8 cellular contexts compared by ENCODE assay signal in the genomic region with DNA sequence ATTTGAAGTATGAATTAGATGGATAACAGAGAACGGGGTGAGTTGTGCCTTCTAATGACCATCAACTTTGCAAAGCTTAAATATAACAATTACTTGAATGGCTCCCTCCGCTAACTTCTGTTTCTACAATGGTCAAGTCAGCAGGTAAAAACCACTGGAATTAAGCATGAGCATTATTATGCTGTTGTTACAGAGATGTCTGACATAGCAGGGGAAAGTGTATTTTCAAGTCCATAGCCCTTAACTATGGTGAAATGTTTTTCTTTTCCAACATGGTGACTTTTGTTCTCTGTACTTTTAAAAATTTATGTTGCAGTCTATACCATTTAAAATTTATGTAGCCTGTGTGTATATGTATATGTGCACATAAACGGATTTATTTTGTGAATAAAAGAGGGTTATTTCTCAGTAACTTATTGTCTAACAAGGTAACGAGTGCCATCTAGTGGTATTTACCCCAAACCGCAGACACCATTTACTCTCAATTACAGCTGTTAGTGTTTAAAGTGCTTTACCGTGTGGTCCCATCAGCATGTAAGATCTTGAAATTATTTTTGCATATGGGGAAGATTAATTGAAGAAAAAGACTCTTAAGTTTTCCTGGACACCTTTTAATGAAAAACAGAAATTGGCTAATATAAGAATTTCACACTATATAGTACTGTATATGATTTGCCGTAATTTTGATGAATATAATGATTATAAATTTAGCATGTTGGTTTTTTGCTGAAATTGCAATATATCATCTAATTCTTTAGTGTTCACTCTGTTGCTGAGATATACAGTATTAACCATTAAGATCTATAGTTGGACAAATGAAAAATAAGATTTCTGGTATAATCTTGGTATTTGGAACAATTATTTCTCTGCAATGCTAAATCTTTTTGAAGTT.
DNase-seq lines count a peak whose midpoint lies in the region; ATAC-seq, FAIRE-seq and TF ChIP-seq lines count a peak whose summit lies in the region.

No MANE protein-coding gene starts in this region.

- peaks cover 1% of the 10 kb centered on the region for H3K9me3 Mint-ChIP-seq in activated naive CD8-positive, alpha-beta T cell treated with anti-CD3 and anti-CD28 coated beads, Interleukin-2, amount 10 ng/mL, durations not matched to agents 7 days and 5 days
- H3K9me3 Mint-ChIP-seq in activated naive CD8-positive, alpha-beta T cell treated with anti-CD3 and anti-CD28 coated beads for 36 hours = no peaks in the 10 kb centered on the region
- no peaks in the 10 kb centered on the region for H3K9me3 Mint-ChIP-seq in activated naive CD8-positive, alpha-beta T cell treated with anti-CD3 and anti-CD28 coated beads, Interleukin-2, amount 50 U/mL, for 24 hours

- H3K27me3 ChIP-seq in left lung = no peaks in the 10 kb centered on the region

- intact Hi-C loops in left lung (cut with DNase I) = no loop called here

- H3K36me3 ChIP-seq in left lung = no peaks in the 10 kb centered on the region

- peak; percentile 52 for ATAC-seq in activated naive CD8-positive, alpha-beta T cell treated with anti-CD3 and anti-CD28 coated beads, Interleukin-2, amount 10 ng/mL, durations not matched to agents 7 days and 5 days (ENCODE audit: low read depth)
- peak; percentile 74 for ATAC-seq in HG02588 (IDR thresholded peaks at IDR 0.05; ENCODE audit: unreplicated experiment)
- ATAC-seq in activated naive CD8-positive, alpha-beta T cell treated with anti-CD3 and anti-CD28 coated beads, Interleukin-2, amount 50 U/mL, for 24 hours = no peak
- peak; percentile 54 for ATAC-seq in left lung

- peaks cover 4% of the 10 kb centered on the region for H3K4me1 Mint-ChIP-seq in activated naive CD8-positive, alpha-beta T cell treated with anti-CD3 and anti-CD28 coated beads, Interleukin-2, amount 10 ng/mL, durations not matched to agents 7 days and 5 days
- H3K4me1 Mint-ChIP-seq in activated naive CD8-positive, alpha-beta T cell treated with anti-CD3 and anti-CD28 coated beads for 36 hours = peaks cover 4% of the 10 kb centered on the region
- H3K4me1 Mint-ChIP-seq in activated naive CD8-positive, alpha-beta T cell treated with anti-CD3 and anti-CD28 coated beads, Interleukin-2, amount 50 U/mL, for 24 hours = no peaks in the 10 kb centered on the region

- POLR2A ChIA-PET in activated naive CD8-positive, alpha-beta T cell treated with anti-CD3 and anti-CD28 coated beads, Interleukin-2, amount 10 ng/mL, durations not matched to agents 7 days and 5 days (lab: Charles Lee) = no interaction called here

- no peaks in the 10 kb centered on the region for H3K4me1 ChIP-seq in left lung

- H3K4me3 Mint-ChIP-seq in activated naive CD8-positive, alpha-beta T cell treated with anti-CD3 and anti-CD28 coated beads, Interleukin-2, amount 10 ng/mL, durations not matched to agents 7 days and 5 days = no peak overlapping the region
- no peak overlapping the region for H3K4me3 Mint-ChIP-seq in activated naive CD8-positive, alpha-beta T cell treated with anti-CD3 and anti-CD28 coated beads for 36 hours
- no peak overlapping the region for H3K4me3 Mint-ChIP-seq in activated naive CD8-positive, alpha-beta T cell treated with anti-CD3 and anti-CD28 coated beads, Interleukin-2, amount 50 U/mL, for 24 hours

- DNase-seq in activated naive CD8-positive, alpha-beta T cell treated with anti-CD3 and anti-CD28 coated beads, Interleukin-2, amount 10 ng/mL, durations not matched to agents 7 days and 5 days = no peak
- DNase-seq in activated naive CD8-positive, alpha-beta T cell treated with anti-CD3 and anti-CD28 coated beads for 36 hours = no peak
- DNase-seq in NCI-H69 (lab: John Stamatoyannopoulos, UW) = peak; percentile 50
- DNase-seq in activated naive CD8-positive, alpha-beta T cell treated with anti-CD3 and anti-CD28 coated beads, Interleukin-2, amount 50 U/mL, for 24 hours = peak; percentile 19
- DNase-seq in left lung = no peak
- DNase-seq in urothelium cell line (ENCODE audit: low spot score) = peak; percentile 6
- DNase-seq in NCI-H2029 treated with DMSO at 0.1 percent for 48 hours (lab: John Stamatoyannopoulos, UW) = no peak

- H3K4me3 ChIP-seq in left lung = no peak overlapping the region

- no peak for FAIRE-seq in urothelium cell line (lab: Jason Lieb, UNC)

- TF ChIP-seq CTCF in left lung (IDR thresholded peaks at IDR 0.05) = peak; percentile 57

- no peaks in the 10 kb centered on the region for H3K36me3 Mint-ChIP-seq in activated naive CD8-positive, alpha-beta T cell treated with anti-CD3 and anti-CD28 coated beads, Interleukin-2, amount 10 ng/mL, durations not matched to agents 7 days and 5 days
- peaks cover under 1% of the 10 kb centered on the region for H3K36me3 Mint-ChIP-seq in activated naive CD8-positive, alpha-beta T cell treated with anti-CD3 and anti-CD28 coated beads for 36 hours
- H3K36me3 Mint-ChIP-seq in activated naive CD8-positive, alpha-beta T cell treated with anti-CD3 and anti-CD28 coated beads, Interleukin-2, amount 50 U/mL, for 24 hours (ENCODE audit: low read depth) = peaks cover 1% of the 10 kb centered on the region

- no peaks in the 10 kb centered on the region for H3K9me3 ChIP-seq in left lung

- H3K27ac Mint-ChIP-seq in activated naive CD8-positive, alpha-beta T cell treated with anti-CD3 and anti-CD28 coated beads, Interleukin-2, amount 10 ng/mL, durations not matched to agents 7 days and 5 days = no peak overlapping the region
- no peak overlapping the region for H3K27ac Mint-ChIP-seq in activated naive CD8-positive, alpha-beta T cell treated with anti-CD3 and anti-CD28 coated beads for 36 hours
- no peak overlapping the region for H3K27ac Mint-ChIP-seq in activated naive CD8-positive, alpha-beta T cell treated with anti-CD3 and anti-CD28 coated beads, Interleukin-2, amount 50 U/mL, for 24 hours

- H3K27ac ChIP-seq in left lung = no peak overlapping the region

- H3K27me3 Mint-ChIP-seq in activated naive CD8-positive, alpha-beta T cell treated with anti-CD3 and anti-CD28 coated beads, Interleukin-2, amount 10 ng/mL, durations not matched to agents 7 days and 5 days = no peaks in the 10 kb centered on the region
- H3K27me3 Mint-ChIP-seq in activated naive CD8-positive, alpha-beta T cell treated with anti-CD3 and anti-CD28 coated beads for 36 hours = no peaks in the 10 kb centered on the region
- no peaks in the 10 kb centered on the region for H3K27me3 Mint-ChIP-seq in activated naive CD8-positive, alpha-beta T cell treated with anti-CD3 and anti-CD28 coated beads, Interleukin-2, amount 50 U/mL, for 24 hours

Comparison
In these comparisons a context has a peak if more than half of its experiments do, and no peak if none do; other contexts are left out.
1. DNase-seq: peak in NCI-H69 (single experiment), activated naive CD8-positive, alpha-beta T cell treated with anti-CD3 and anti-CD28 coated beads, Interleukin-2, amount 50 U/mL, for 24 hours (single experiment) and urothelium cell line (single experiment); none in activated naive CD8-positive, alpha-beta T cell treated with anti-CD3 and anti-CD28 coated beads, Interleukin-2, amount 10 ng/mL, durations not matched to agents 7 days and 5 days (single experiment), activated naive CD8-positive, alpha-beta T cell treated with anti-CD3 and anti-CD28 coated beads for 36 hours (single experiment), left lung (0 of 2) and NCI-H2029 treated with DMSO at 0.1 percent for 48 hours (single experiment).